8 cellular contexts compared by ENCODE assay signal in genomic region chr2:9752441-9753275, GRCh38.
DNase-seq lines count a peak whose midpoint lies in the region; ATAC-seq and TF ChIP-seq lines count a peak whose summit lies in the region.

No MANE protein-coding gene starts in this region.

- H3K4me2 ChIP-seq in OCI-LY7 (ENCODE audit: low read length) = 0 out of 2 replicates have a peak overlapping the region, but pooled peaks have one; percentile 2

- H3K4me1 ChIP-seq in OCI-LY7 (ENCODE audit: insufficient read depth, low read length, poor library complexity, severe bottlenecking) = no peaks in the 10 kb centered on the region

- H3K4me1 Mint-ChIP-seq in neural crest cell = peaks cover 33% of the 10 kb centered on the region

- POLR2A ChIA-PET in OCI-LY7 (lab: Charles Lee) = interaction anchor here (0.9 kb wide), 1 partner anchor 20 kb away, joined by 3 read pairs; no protein-coding TSS in a partner anchor

- BruUV-seq in OCI-LY7 (replicated peaks; lab: Mats Ljungman, UMichigan) = no TSS peak

- no peaks in the 10 kb centered on the region for H3K36me3 Mint-ChIP-seq in neural crest cell (ENCODE audit: low read depth)

- no peak for TF ChIP-seq CTCF in OCI-LY7 (conservative IDR thresholded peaks at IDR 0.05; ENCODE audit: low read length)
- TF ChIP-seq CTCF in neural crest cell (conservative IDR thresholded peaks at IDR 0.05) = no peak

- no peaks in the 10 kb centered on the region for H3K9me2 ChIP-seq in OCI-LY7 (ENCODE audit: insufficient read depth, low read length)

- H3K27ac ChIP-seq in OCI-LY7 (ENCODE audit: low read depth, low read length, poor library complexity, severe bottlenecking) = no peak overlapping the region

- no peaks in the 10 kb centered on the region for H3K9me3 Mint-ChIP-seq in neural crest cell

- H4K20me1 ChIP-seq in OCI-LY7 (ENCODE audit: insufficient read depth, low read length) = no peaks in the 10 kb centered on the region

- CTCF ChIA-PET in OCI-LY7 (lab: Charles Lee; ENCODE audit: unreplicated experiment) = no interaction called here

- no peak overlapping the region for H2AFZ ChIP-seq in OCI-LY7 (ENCODE audit: low read length)

- H3K36me3 ChIP-seq in OCI-LY7 (ENCODE audit: insufficient read depth, low read length) = no peaks in the 10 kb centered on the region

- intact Hi-C loops in OCI-LY7 (cut with micrococcal nuclease; ENCODE audit: unreplicated experiment) = no loop called here

- H3K4me3 ChIP-seq in OCI-LY7 (ENCODE audit: low read depth, low read length, poor library complexity, severe bottlenecking) = no peak overlapping the region

- peak overlapping the region; percentile 61 for H3K4me3 Mint-ChIP-seq in neural crest cell

- ATAC-seq in GM19351 (IDR thresholded peaks at IDR 0.05; ENCODE audit: unreplicated experiment) (peak; percentile 60), GM21367 (IDR thresholded peaks at IDR 0.05; ENCODE audit: unreplicated experiment) (no peak), HG02938 (IDR thresholded peaks at IDR 0.05; ENCODE audit: unreplicated experiment) (no peak)

- peaks cover 9% of the 10 kb centered on the region for H3K27me3 Mint-ChIP-seq in neural crest cell (ENCODE audit: low read depth)

- no peak overlapping the region for H3K27ac Mint-ChIP-seq in neural crest cell (ENCODE audit: unreplicated experiment)

- no peaks in the 10 kb centered on the region for H3K9me3 ChIP-seq in OCI-LY7 (ENCODE audit: low read length)

- no peak for DNase-seq in OCI-LY7 (ENCODE audit: low spot score)
- peak; percentile 86 for DNase-seq in activated T-helper 9 cell treated with anti-CD3 and anti-CD28 coated beads, Interleukin-2, amount 50 U/mL, for 16 hours (ENCODE audit: low read depth)
- no peak for DNase-seq in neural crest cell (ENCODE audit: low read depth, low spot score)
- DNase-seq in NCI-H1092 treated with DMSO at 0.1 percent for 48 hours (lab: John Stamatoyannopoulos, UW) = no peak
- no peak for DNase-seq in retina

- H3K79me2 ChIP-seq in OCI-LY7 (ENCODE audit: insufficient read depth, low read depth, low read length) = no peaks in the 10 kb centered on the region
